Comparison of ENCODE assay signal across 9 cellular contexts in genomic region chr5:171484460-171484899, GRCh38.
DNase-seq lines count a peak whose midpoint lies in the region; ATAC-seq, FAIRE-seq and TF ChIP-seq lines count a peak whose summit lies in the region.
"Had no signal": no experiment of that assay in that cellular context is flagged by ENCODE, and none has a peak within 500 bp of the region (broad histone marks: within the 10 kb centered on the region; RNA-seq: fewer than 3 reads in every experiment).

No MANE protein-coding gene starts in this region.

- H3K9me3 ChIP-seq in pancreas, result no peaks in the 10 kb centered on the region
- H3K9me3 ChIP-seq: HAP-1 had no signal

- ATAC-seq in effector memory CD8-positive, alpha-beta T cell (replicated peaks), result peak; percentile 39
- ATAC-seq in pancreas, result peak in 3 of 4 donors; percentile 47 to 76 (median 52)
- ATAC-seq in GM21515 (IDR thresholded peaks at IDR 0.05; ENCODE audit: unreplicated experiment), result no peak
- ATAC-seq in GM21367 (IDR thresholded peaks at IDR 0.05; ENCODE audit: unreplicated experiment), result no peak

- no peak overlapping the region for H3K27ac ChIP-seq in C4-2B
- H3K27ac ChIP-seq in pancreas, result no peak overlapping the region

- H3K36me3 Mint-ChIP-seq in effector memory CD8-positive, alpha-beta T cell (ENCODE audit: insufficient read depth), result peaks cover 3% of the 10 kb centered on the region

- no peaks in the 10 kb centered on the region for H3K9me3 Mint-ChIP-seq in effector memory CD8-positive, alpha-beta T cell

- no peaks in the 10 kb centered on the region for H3K27me3 ChIP-seq in pancreas

- H3K36me3 ChIP-seq in pancreas, result no peaks in the 10 kb centered on the region
- H3K36me3 ChIP-seq: HAP-1 had no signal

- FAIRE-seq in pancreas (lab: Jason Lieb, UNC), result no peak

- no peaks in the 10 kb centered on the region for H3K4me1 ChIP-seq in pancreas
- H3K4me1 ChIP-seq: HAP-1 had no signal

- H3K27ac Mint-ChIP-seq in effector memory CD8-positive, alpha-beta T cell, result no peak overlapping the region

- intact Hi-C loops in pancreas (cut with DNase I), result no loop called here

- TF ChIP-seq CTCF in C4-2B (conservative IDR thresholded peaks at IDR 0.05), result peak; percentile 95
- TF ChIP-seq CTCF in pancreas (IDR thresholded peaks at IDR 0.05), result peak; percentile 36 to 56 (median 50)

- DNase-seq in HuH-7 (ENCODE audit: low spot score) (peak; percentile 67), pancreas (peak in 2 of 6 donors; percentile 23 to 70), cerebellar nuclear complex (lab: John Stamatoyannopoulos, UW) (no peak)
- peak; percentile 64 for DNase-seq in activated CD4-positive, alpha-beta T cell treated with anti-CD3 and anti-CD28 coated beads for 48 hours
- peak; percentile 21 to 44 (median 25) for DNase-seq in effector memory CD8-positive, alpha-beta T cell

- H3K4me3 Mint-ChIP-seq in effector memory CD8-positive, alpha-beta T cell, result no peak overlapping the region

- no peak overlapping the region for H3K4me3 ChIP-seq in pancreas
- H3K4me3 ChIP-seq: HAP-1 had no signal

- H3K4me1 Mint-ChIP-seq in effector memory CD8-positive, alpha-beta T cell (ENCODE audit: low read depth in 2 of 2), result peaks cover 4 to 5% of the 10 kb centered on the region in 2 donors

- peaks cover 24 to 66% of the 10 kb centered on the region in 2 donors for H3K27me3 Mint-ChIP-seq in effector memory CD8-positive, alpha-beta T cell

- 18 to 24% methylated on average over 7 of the region's 7 CpGs for WGBS in pancreas, 2 donors

Comparison
In these comparisons a context has a peak if more than half of its experiments do, and no peak if none do; other contexts are left out.
1. DNase-seq: peak in HuH-7 (single experiment), activated CD4-positive, alpha-beta T cell treated with anti-CD3 and anti-CD28 coated beads for 48 hours (single experiment) and effector memory CD8-positive, alpha-beta T cell (3 of 3); none in cerebellar nuclear complex (0 of 2).
2. ATAC-seq: peak in effector memory CD8-positive, alpha-beta T cell (single experiment) and pancreas (3 of 4); none in GM21515 (single experiment) and GM21367 (single experiment).